Comparison of ENCODE assay signal across 1 cellular context in the genomic region with DNA sequence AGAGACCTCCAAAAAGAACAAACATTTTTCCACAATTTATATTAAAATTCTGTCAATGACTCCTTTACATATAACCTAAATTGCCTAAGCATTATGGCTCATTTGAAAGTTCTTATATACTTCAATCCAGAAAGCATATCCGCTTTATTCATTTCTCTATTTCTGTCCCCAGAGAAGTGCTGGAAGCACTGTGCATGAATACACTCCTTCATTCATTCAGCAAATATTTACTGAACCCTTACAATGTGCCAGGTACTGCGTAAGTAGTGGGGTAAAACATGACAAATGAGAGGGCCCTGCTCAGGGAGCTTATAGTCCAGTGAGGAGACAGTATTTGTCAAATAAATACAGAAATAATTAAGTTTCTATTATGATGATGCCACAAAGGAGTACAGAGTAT.
A peak's percentile ranks its signal among the peaks of the same experiment; 100 is the strongest.
TF ChIP-seq lines count a peak whose summit lies in the region.

No MANE protein-coding gene starts in this region.

TF ChIP-seq in K562, 482 proteins besides CTCF, POLR2A, EP300 and RAD21:
- TF ChIP-seq HOXB6 (CRISPR knock-in tag; IDR thresholded peaks at IDR 0.05; ENCODE audit: borderline replicate concordance) = no peak
- 0 out of 4 replicates have a peak, but pooled peaks of 1 of the 2 experiments have one; percentile 8 for TF ChIP-seq FOXA3 (CRISPR knock-in tag; conservative IDR thresholded peaks at IDR 0.05 in 1 of 2, IDR thresholded peaks at IDR 0.05 in 1 of 2)
- TF ChIP-seq ZBTB17 (CRISPR knock-in tag; IDR thresholded peaks at IDR 0.05) = no peak
- peak; percentile 91 for TF ChIP-seq ZNF24 (IDR thresholded peaks at IDR 0.05)
TF ChIP-seq in K562: peak in this region for 2.
